8 cellular contexts compared by ENCODE assay signal in genomic region chr1:6259491-6260362, GRCh38.
DNase-seq lines count a peak whose midpoint lies in the region; ATAC-seq, FAIRE-seq and TF ChIP-seq lines count a peak whose summit lies in the region.

No MANE protein-coding gene starts in this region.

- H3K9ac ChIP-seq in stomach smooth muscle (ENCODE audit: low read length in 2 of 2): no peak overlapping the region

- DNase-seq in RKO (ENCODE audit: low spot score): peak; percentile 84
- peak; percentile 56 for DNase-seq in activated T-helper 1 cell treated with Interleukin-2 at 50 U/mL for 16 hours (ENCODE audit: low read depth)
- DNase-seq in fibroblast of mammary gland (ENCODE audit: low read depth): peak; percentile 71
- no peak for DNase-seq in OCI-M2 (lab: John Stamatoyannopoulos, UW; ENCODE audit: unreplicated experiment)

- no peaks in the 10 kb centered on the region for H3K9me3 ChIP-seq in neuron (ENCODE audit: low read length)
- no peaks in the 10 kb centered on the region for H3K9me3 ChIP-seq in stomach smooth muscle (ENCODE audit: control insufficient read depth in 2 of 2, low read length in 2 of 2)

- H3K27me3 ChIP-seq in neuron (ENCODE audit: insufficient read depth, low read length): no peaks in the 10 kb centered on the region
- H3K27me3 ChIP-seq in stomach smooth muscle (ENCODE audit: control insufficient read depth in 1 of 2, insufficient read depth in 2 of 2, low read length in 2 of 2): no peaks in the 10 kb centered on the region

- H3K4me1 ChIP-seq in neuron (ENCODE audit: insufficient read depth, low read length) (peaks cover 24% of the 10 kb centered on the region), stomach smooth muscle (ENCODE audit: control insufficient read depth, insufficient read depth, low read length) (peaks cover 39% of the 10 kb centered on the region)

- no peak for TF ChIP-seq CTCF in fibroblast of mammary gland (conservative IDR thresholded peaks at IDR 0.05; ENCODE audit: control insufficient read depth, insufficient read depth, low read depth, low read length)

- H3K36me3 ChIP-seq in neuron (ENCODE audit: insufficient read depth, low read length) (peaks cover under 1% of the 10 kb centered on the region), stomach smooth muscle (ENCODE audit: control insufficient read depth in 2 of 2, insufficient read depth in 2 of 2, low read length in 2 of 2) (no peaks in the 10 kb centered on the region)

- ATAC-seq in HG03439 (IDR thresholded peaks at IDR 0.05; ENCODE audit: unreplicated experiment): peak; percentile 51

- peak; percentile 8 for FAIRE-seq in G401.6 (lab: Jason Lieb, UNC)

- no peak overlapping the region for H3K27ac ChIP-seq in stomach smooth muscle (ENCODE audit: low read length)

- H2AFZ ChIP-seq in neuron (ENCODE audit: low read depth, low read length): no peak overlapping the region

- H3K4me3 ChIP-seq in fibroblast of mammary gland (ENCODE audit: control insufficient read depth, low read depth, low read length) (peak overlapping the region; percentile 44), neuron (ENCODE audit: low read length) (peak overlapping the region; percentile 62), stomach smooth muscle (ENCODE audit: low read length in 2 of 2) (peak overlapping the region; percentile 24 to 67)
